ENCODE assay signal across 1 cellular context in the genomic region with DNA sequence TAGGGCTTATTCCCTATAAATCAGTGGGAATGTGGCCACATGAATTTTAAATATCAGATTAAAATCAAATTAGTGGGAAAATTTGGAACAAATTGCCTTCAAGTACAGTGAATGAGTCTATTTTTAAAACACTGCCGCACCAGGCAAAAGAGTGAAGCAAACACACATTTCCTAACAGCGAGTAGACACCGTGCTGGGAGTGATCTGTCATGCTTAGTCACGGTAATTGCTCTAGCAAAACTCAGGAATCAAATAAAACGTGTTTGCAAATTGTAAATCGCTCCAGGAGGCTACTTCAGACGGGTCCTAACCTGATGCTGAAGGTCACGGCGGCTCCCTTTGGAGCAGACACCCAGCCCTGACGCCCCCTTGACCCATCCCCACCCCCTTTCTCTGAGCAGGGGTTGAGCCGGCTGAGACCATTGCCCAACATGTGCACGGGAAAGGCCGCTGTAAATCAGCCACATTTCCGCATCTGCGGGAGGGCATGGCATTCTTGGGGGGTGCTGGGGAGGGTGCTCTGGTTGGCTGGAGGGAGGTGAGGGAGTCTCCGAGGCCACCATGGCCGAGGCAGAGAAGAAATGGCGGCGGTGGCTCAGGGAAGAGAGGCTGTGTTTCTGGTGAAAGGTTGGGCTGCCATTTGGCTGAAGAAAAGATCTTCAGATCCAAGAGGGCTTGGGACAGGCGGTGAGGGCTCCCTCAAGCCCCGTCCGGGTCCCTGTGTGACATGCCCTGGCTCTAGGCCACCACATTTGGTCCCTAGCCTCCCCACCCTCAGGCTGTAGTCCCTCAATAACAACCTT.
TF ChIP-seq lines count a peak whose summit lies in the region.

No MANE protein-coding gene starts in this region.

TF ChIP-seq in HEK293, 187 proteins besides CTCF, POLR2A, EP300 and RAD21 (continued from another document and continues in another):
- TF ChIP-seq ZNF37A (tag by site-specific recombination; IDR thresholded peaks at IDR 0.05) (no peak), ZNF580 (tag by site-specific recombination; IDR thresholded peaks at IDR 0.05) (peak; percentile 86), PRDM1 (tag by site-specific recombination; IDR thresholded peaks at IDR 0.05) (0 out of 2 replicates have a peak, but pooled peaks have one; percentile 26), ZNF214 (tag by site-specific recombination; IDR thresholded peaks at IDR 0.05; ENCODE audit: borderline replicate concordance) (no peak), ZNF514 (tag by site-specific recombination; IDR thresholded peaks at IDR 0.05) (no peak), MYNN (tag by site-specific recombination; IDR thresholded peaks at IDR 0.05; ENCODE audit: borderline replicate concordance) (no peak), KLF1 (tag by site-specific recombination; IDR thresholded peaks at IDR 0.05) (peak; percentile 79), ZNF175 (tag by site-specific recombination; IDR thresholded peaks at IDR 0.05) (no peak), ZBTB17 (tag by site-specific recombination; IDR thresholded peaks at IDR 0.05) (no peak; the same call in none of the 2 replicates), ZNF791 (tag by site-specific recombination; IDR thresholded peaks at IDR 0.05) (no peak), ZBTB6 (tag by site-specific recombination; IDR thresholded peaks at IDR 0.05) (no peak), ZNF140 (tag by site-specific recombination; IDR thresholded peaks at IDR 0.05) (no peak), ZNF837 (tag by site-specific recombination; IDR thresholded peaks at IDR 0.05) (no peak), ZBTB1 (tag by site-specific recombination; IDR thresholded peaks at IDR 0.05) (peak; percentile 95), ZNF776 (tag by site-specific recombination; IDR thresholded peaks at IDR 0.05; ENCODE audit: borderline replicate concordance) (no peak), ZNF792 (tag by site-specific recombination; IDR thresholded peaks at IDR 0.05) (peak; percentile 53; the same call in 1 of the 2 replicates), ZNF24 (tag by site-specific recombination; IDR thresholded peaks at IDR 0.05) (peak; percentile 97), ZNF416 (tag by site-specific recombination; IDR thresholded peaks at IDR 0.05) (no peak), ZBTB20 (tag by site-specific recombination; IDR thresholded peaks at IDR 0.05) (peak; percentile 86), ZNF19 (tag by site-specific recombination; IDR thresholded peaks at IDR 0.05; ENCODE audit: low read depth) (no peak), ZNF639 (tag by site-specific recombination; IDR thresholded peaks at IDR 0.05) (peak; percentile 98), ZNF354C (tag by site-specific recombination; IDR thresholded peaks at IDR 0.05; ENCODE audit: borderline replicate concordance, low read depth) (no peak), ZNF311 (tag by site-specific recombination; IDR thresholded peaks at IDR 0.05; ENCODE audit: borderline replicate concordance) (no peak), ZNF585B (tag by site-specific recombination; IDR thresholded peaks at IDR 0.05) (no peak), YY1 (tag by site-specific recombination; IDR thresholded peaks at IDR 0.05) (peak; percentile 94), ZNF529 (tag by site-specific recombination; IDR thresholded peaks at IDR 0.05; ENCODE audit: insufficient replicate concordance) (no peak), ZNF664 (tag by site-specific recombination; IDR thresholded peaks at IDR 0.05) (peak; percentile 76), TRIM28 (IDR thresholded peaks at IDR 0.05; ENCODE audit: borderline replicate concordance, low read length) (no peak; the same call in 1 of the 2 replicates), PRDM6 (tag by site-specific recombination; IDR thresholded peaks at IDR 0.05) (peak; percentile 100), ZNF629 (tag by site-specific recombination; IDR thresholded peaks at IDR 0.05) (peak; percentile 94), ZNF184 (tag by site-specific recombination; IDR thresholded peaks at IDR 0.05) (peak; percentile 79), ZNF221 (tag by site-specific recombination; IDR thresholded peaks at IDR 0.05; ENCODE audit: borderline replicate concordance) (0 out of 2 replicates have a peak, but pooled peaks have one; percentile 86), ZNF341 (tag by site-specific recombination; IDR thresholded peaks at IDR 0.05; ENCODE audit: low read depth) (peak; percentile 75), ZNF544 (tag by site-specific recombination; IDR thresholded peaks at IDR 0.05) (no peak), ZNF10 (tag by site-specific recombination; IDR thresholded peaks at IDR 0.05) (peak; percentile 99), TCF7L2 (IDR thresholded peaks at IDR 0.05; ENCODE audit: borderline replicate concordance, low read depth, low read length) (peak; percentile 98), SP3 (tag by site-specific recombination; IDR thresholded peaks at IDR 0.05) (peak; percentile 69; the same call in 1 of the 2 replicates), GLI2 (tag by site-specific recombination; IDR thresholded peaks at IDR 0.05; ENCODE audit: borderline replicate concordance, low read depth) (peak; percentile 99), ZNF16 (tag by site-specific recombination; IDR thresholded peaks at IDR 0.05; ENCODE audit: low read depth) (no peak), ZNF473 (tag by site-specific recombination; IDR thresholded peaks at IDR 0.05) (no peak), ZNF324 (tag by site-specific recombination; IDR thresholded peaks at IDR 0.05) (peak; percentile 95), ZNF707 (tag by site-specific recombination; IDR thresholded peaks at IDR 0.05) (no peak), ZNF274 (IDR thresholded peaks at IDR 0.05; ENCODE audit: low read length) (no peak), ZNF274 (tag by site-specific recombination; IDR thresholded peaks at IDR 0.05; ENCODE audit: borderline replicate concordance) (no peak), YY2 (tag by site-specific recombination; IDR thresholded peaks at IDR 0.05) (peak; percentile 98)
- TF ChIP-seq, protein P1, sequence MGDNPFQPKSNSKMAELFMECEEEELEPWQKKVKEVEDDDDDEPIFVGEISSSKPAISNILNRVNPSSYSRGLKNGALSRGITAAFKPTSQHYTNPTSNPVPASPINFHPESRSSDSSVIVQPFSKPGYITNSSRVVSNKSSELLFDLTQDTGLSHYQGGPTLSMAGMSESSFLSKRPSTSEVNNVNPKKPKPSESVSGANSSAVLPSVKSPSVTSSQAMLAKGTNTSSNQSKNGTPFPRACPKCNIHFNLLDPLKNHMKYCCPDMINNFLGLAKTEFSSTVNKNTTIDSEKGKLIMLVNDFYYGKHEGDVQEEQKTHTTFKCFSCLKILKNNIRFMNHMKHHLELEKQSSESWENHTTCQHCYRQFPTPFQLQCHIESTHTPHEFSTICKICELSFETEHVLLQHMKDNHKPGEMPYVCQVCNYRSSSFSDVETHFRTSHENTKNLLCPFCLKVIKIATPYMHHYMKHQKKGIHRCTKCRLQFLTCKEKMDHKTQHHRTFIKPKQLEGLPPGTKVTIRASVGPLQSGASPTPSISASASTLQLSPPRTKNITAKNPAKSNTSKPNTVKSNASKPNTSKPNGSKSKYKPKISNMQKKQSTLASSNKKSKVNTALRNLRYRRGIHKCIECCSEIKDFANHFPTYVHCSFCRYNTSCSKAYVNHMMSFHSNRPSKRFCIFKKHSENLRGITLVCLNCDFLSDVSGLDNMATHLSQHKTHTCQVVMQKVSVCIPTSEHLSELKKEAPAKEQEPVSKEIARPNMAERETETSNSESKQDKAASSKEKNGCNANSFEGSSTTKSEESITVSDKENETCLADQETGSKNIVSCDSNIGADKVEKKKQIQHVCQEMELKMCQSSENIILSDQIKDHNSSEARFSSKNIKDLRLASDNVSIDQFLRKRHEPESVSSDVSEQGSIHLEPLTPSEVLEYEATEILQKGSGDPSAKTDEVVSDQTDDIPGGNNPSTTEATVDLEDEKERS (tag by site-specific recombination; IDR thresholded peaks at IDR 0.05) = no peak
- TF ChIP-seq, protein P2, sequence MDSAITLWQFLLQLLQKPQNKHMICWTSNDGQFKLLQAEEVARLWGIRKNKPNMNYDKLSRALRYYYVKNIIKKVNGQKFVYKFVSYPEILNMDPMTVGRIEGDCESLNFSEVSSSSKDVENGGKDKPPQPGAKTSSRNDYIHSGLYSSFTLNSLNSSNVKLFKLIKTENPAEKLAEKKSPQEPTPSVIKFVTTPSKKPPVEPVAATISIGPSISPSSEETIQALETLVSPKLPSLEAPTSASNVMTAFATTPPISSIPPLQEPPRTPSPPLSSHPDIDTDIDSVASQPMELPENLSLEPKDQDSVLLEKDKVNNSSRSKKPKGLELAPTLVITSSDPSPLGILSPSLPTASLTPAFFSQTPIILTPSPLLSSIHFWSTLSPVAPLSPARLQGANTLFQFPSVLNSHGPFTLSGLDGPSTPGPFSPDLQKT (IDR thresholded peaks at IDR 0.05; ENCODE audit: borderline replicate concordance, low read depth, low read length) = no peak
- TF ChIP-seq, protein P3, sequence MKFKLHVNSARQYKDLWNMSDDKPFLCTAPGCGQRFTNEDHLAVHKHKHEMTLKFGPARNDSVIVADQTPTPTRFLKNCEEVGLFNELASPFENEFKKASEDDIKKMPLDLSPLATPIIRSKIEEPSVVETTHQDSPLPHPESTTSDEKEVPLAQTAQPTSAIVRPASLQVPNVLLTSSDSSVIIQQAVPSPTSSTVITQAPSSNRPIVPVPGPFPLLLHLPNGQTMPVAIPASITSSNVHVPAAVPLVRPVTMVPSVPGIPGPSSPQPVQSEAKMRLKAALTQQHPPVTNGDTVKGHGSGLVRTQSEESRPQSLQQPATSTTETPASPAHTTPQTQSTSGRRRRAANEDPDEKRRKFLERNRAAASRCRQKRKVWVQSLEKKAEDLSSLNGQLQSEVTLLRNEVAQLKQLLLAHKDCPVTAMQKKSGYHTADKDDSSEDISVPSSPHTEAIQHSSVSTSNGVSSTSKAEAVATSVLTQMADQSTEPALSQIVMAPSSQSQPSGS (tag by site-specific recombination; IDR thresholded peaks at IDR 0.05; ENCODE audit: low read depth) = peak; percentile 70
- TF ChIP-seq, protein P4, sequence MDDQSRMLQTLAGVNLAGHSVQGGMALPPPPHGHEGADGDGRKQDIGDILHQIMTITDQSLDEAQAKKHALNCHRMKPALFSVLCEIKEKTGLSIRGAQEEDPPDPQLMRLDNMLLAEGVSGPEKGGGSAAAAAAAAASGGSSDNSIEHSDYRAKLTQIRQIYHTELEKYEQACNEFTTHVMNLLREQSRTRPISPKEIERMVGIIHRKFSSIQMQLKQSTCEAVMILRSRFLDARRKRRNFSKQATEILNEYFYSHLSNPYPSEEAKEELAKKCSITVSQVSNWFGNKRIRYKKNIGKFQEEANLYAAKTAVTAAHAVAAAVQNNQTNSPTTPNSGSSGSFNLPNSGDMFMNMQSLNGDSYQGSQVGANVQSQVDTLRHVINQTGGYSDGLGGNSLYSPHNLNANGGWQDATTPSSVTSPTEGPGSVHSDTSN (CRISPR knock-in tag; IDR thresholded peaks at IDR 0.05) = no peak
- TF ChIP-seq, protein P5, sequence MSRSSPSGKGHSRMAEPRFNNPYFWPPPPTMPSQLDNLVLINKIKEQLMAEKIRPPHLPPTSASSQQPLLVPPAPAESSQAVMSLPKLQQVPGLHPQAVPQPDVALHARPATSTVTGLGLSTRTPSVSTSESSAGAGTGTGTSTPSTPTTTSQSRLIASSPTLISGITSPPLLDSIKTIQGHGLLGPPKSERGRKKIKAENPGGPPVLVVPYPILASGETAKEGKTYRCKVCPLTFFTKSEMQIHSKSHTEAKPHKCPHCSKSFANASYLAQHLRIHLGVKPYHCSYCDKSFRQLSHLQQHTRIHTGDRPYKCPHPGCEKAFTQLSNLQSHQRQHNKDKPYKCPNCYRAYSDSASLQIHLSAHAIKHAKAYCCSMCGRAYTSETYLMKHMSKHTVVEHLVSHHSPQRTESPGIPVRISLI (tag by site-specific recombination; IDR thresholded peaks at IDR 0.05) = no peak
- TF ChIP-seq, protein P6, sequence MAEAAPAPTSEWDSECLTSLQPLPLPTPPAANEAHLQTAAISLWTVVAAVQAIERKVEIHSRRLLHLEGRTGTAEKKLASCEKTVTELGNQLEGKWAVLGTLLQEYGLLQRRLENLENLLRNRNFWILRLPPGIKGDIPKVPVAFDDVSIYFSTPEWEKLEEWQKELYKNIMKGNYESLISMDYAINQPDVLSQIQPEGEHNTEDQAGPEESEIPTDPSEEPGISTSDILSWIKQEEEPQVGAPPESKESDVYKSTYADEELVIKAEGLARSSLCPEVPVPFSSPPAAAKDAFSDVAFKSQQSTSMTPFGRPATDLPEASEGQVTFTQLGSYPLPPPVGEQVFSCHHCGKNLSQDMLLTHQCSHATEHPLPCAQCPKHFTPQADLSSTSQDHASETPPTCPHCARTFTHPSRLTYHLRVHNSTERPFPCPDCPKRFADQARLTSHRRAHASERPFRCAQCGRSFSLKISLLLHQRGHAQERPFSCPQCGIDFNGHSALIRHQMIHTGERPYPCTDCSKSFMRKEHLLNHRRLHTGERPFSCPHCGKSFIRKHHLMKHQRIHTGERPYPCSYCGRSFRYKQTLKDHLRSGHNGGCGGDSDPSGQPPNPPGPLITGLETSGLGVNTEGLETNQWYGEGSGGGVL (tag by site-specific recombination; IDR thresholded peaks at IDR 0.05) = peak; percentile 99
